In genomic region chr11:75454987-75455386, GRCh38 we compare ENCODE assay signal across 14 cellular contexts. TPM values are rescaled to one million over a fixed set of nuclear protein-coding genes. Genes with fewer than 3 reads are reported as not detected.
DNase-seq lines count a peak whose midpoint lies in the region; ATAC-seq and TF ChIP-seq lines count a peak whose summit lies in the region.
"Had no signal": no experiment of that assay in that cellular context is flagged by ENCODE, and none has a peak within 500 bp of the region (broad histone marks: within the 10 kb centered on the region; RNA-seq: fewer than 3 reads in every experiment).

No MANE protein-coding gene starts in this region.

- H3K9me3 ChIP-seq in neuronal stem cell (replicated peaks in 1 of 2; ENCODE audit: control insufficient read depth in 2 of 2, insufficient read depth in 1 of 2, low read depth in 1 of 2, low read length in 2 of 2), result no peaks in the 10 kb centered on the region
- H3K9me3 ChIP-seq: HAP-1 had no signal

- H3K4me3 ChIP-seq in neuronal stem cell (ENCODE audit: low read length in 2 of 2), result no peak overlapping the region
- H3K4me3 ChIP-seq: HAP-1 had no signal

- H3K4ac ChIP-seq in neuronal stem cell (ENCODE audit: low read length), result no peak overlapping the region

- peak overlapping the region; percentile 2 for H3K18ac ChIP-seq in neuronal stem cell (ENCODE audit: low read length)

- TF ChIP-seq CTCF in VCaP (conservative IDR thresholded peaks at IDR 0.05) (no peak), GM20000 (IDR thresholded peaks at IDR 0.05; ENCODE audit: extremely low read depth, missing control alignments) (no peak)

- H3K14ac ChIP-seq in neuronal stem cell (ENCODE audit: low read length), result peak overlapping the region; percentile 79

- no CpG with 5 or more reads among the region's 5 CpGs for WGBS in neuronal stem cell (ENCODE audit: extremely low coverage in 2 of 2, insufficient read length in 2 of 2, insufficient replicate concordance in 1 of 2), 2 donors

- peaks cover 0 to 10% of the 10 kb centered on the region in 2 donors for H3K4me1 ChIP-seq in neuronal stem cell (ENCODE audit: control insufficient read depth in 2 of 2, insufficient read depth in 1 of 2, low read depth in 1 of 2, low read length in 2 of 2)
- H3K4me1 ChIP-seq: HAP-1 had no signal

- no peaks in the 10 kb centered on the region for H3K36me3 ChIP-seq in neuronal stem cell (replicated peaks in 1 of 2; ENCODE audit: control insufficient read depth in 2 of 2, insufficient read depth in 2 of 2, low read length in 2 of 2)
- H3K36me3 ChIP-seq: HAP-1 had no signal

- peaks cover 2% of the 10 kb centered on the region for H3K79me1 ChIP-seq in neuronal stem cell (ENCODE audit: low read depth, low read length)

- ATAC-seq in GM19324 (IDR thresholded peaks at IDR 0.05; ENCODE audit: low FRiP score, unreplicated experiment), result no peak
- ATAC-seq: PC-3 had no signal

- no peak overlapping the region for H2BK12ac ChIP-seq in neuronal stem cell (ENCODE audit: low read length)

- H2BK5ac ChIP-seq in neuronal stem cell (ENCODE audit: low read length), result no peak overlapping the region

- DNase-seq in DMS79 treated with DMSO at 0.1 percent for 48 hours (lab: John Stamatoyannopoulos, UW) (peak; percentile 69), NCI-H1092 treated with DMSO at 0.1 percent for 48 hours (lab: John Stamatoyannopoulos, UW) (peak; percentile 38), neuronal stem cell (ENCODE audit: low spot score) (no peak), NCI-H526 treated with DMSO at 0.1 percent for 48 hours (lab: John Stamatoyannopoulos, UW) (no peak), GM20000 (ENCODE audit: low spot score) (no peak), GM19238 (ENCODE audit: insufficient read length, low spot score) (no peak)
- DNase-seq: CD4-positive, alpha-beta T cell; Kasumi-1; NCI-H1694; NCI-H510A treated with DMSO at 0.1 percent for 48 hours; PC-3 had no signal

- no peak overlapping the region for H3K23ac ChIP-seq in neuronal stem cell (ENCODE audit: low read depth, low read length, poor library complexity)

- no peak overlapping the region for H2AFZ ChIP-seq in neuronal stem cell (ENCODE audit: low read length)

- H4K8ac ChIP-seq in neuronal stem cell (ENCODE audit: low read depth, low read length), result no peak overlapping the region

- H4K91ac ChIP-seq in neuronal stem cell (ENCODE audit: low read depth, low read length, poor library complexity), result no peak overlapping the region

- H3K9ac ChIP-seq in neuronal stem cell (ENCODE audit: low read depth, low read length, poor library complexity), result peak overlapping the region; percentile 15

- no peak overlapping the region for H2BK15ac ChIP-seq in neuronal stem cell (ENCODE audit: low read length)

- H3K27ac ChIP-seq in VCaP (peak overlapping the region; percentile 7; the same call in 1 of the 2 replicates), neuronal stem cell (replicated peaks; ENCODE audit: low read length) (no peak overlapping the region)

- H3K27me3 ChIP-seq in neuronal stem cell (ENCODE audit: control insufficient read depth in 3 of 3, insufficient read depth in 3 of 3, low read depth in 1 of 3, low read length in 3 of 3), result peaks cover 0 to 36% (median 0%) of the 10 kb centered on the region in 3 experiments

- H2BK120ac ChIP-seq in neuronal stem cell (ENCODE audit: low read depth, low read length), result no peak overlapping the region

- peak overlapping the region; percentile 79 for H2AK5ac ChIP-seq in neuronal stem cell (ENCODE audit: low read depth, low read length)

- H3K4me2 ChIP-seq in neuronal stem cell (ENCODE audit: insufficient read depth, low read length, poor library complexity, severe bottlenecking), result no peak overlapping the region

RNA-seq across cellular contexts. Expression of gene KLHL35, which starts 22.0 kb away (rescaled TPM):
- polyA plus RNA-seq in neuronal stem cell (2013, experiment 1 of 2), result 1.2 TPM
- polyA plus RNA-seq in neuronal stem cell (2013, experiment 2 of 2), result 1.5 TPM

RNA-seq across cellular contexts. Expression of gene RPS3, which starts 55.7 kb away (rescaled TPM):
- polyA plus RNA-seq in neuronal stem cell (2013, experiment 1 of 2), result 5,741 TPM
- 5,744 TPM for polyA plus RNA-seq in neuronal stem cell (2013, experiment 2 of 2)

Comparison
In these comparisons a context has a peak if more than half of its experiments do, and no peak if none do; other contexts are left out.
1. DNase-seq: peak in DMS79 treated with DMSO at 0.1 percent for 48 hours (single experiment) and NCI-H1092 treated with DMSO at 0.1 percent for 48 hours (single experiment); none in neuronal stem cell (single experiment), NCI-H526 treated with DMSO at 0.1 percent for 48 hours (single experiment), GM20000 (single experiment) and GM19238 (single experiment).